ENCODE assay signal across 17 cellular contexts in the genomic region with DNA sequence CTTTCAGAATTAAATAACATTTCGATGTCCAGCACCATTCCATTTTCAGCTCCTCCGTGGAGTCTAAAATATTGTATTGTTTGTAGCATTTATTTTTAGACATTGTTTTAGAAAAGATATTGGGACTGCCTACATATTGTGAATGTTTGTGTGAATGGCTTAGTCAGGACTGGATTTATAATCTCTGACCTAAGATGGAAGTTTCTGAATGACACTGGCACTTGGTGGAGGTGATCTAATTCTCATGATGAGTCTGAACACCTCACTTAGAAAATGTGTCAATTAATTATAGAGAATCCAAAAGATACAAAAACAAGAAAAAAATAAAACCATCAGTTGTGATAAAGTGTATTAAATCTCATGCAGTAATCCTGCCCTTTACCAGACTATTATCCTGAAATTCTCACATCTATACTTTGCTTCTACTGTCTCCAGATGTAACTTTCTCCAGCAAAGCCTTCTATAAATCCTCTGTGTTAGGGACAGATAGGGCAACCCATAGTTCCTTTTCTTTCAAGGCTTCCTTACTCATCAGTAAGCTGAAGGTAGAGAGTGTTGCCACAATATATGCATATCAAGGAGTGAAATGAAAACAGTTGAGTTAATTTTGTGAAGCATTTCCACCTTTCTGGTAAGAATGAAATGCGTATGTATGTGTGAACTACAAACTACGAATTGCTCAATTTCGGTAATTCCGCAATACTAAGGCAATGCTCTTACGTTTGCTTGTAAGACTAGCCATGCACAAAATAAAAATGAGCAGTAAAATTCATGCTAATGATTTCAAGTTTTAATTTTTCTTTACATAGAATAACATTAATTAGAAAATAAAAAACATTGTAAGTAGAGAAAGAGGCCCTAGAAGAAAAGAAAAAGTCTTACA.
DNase-seq lines count a peak whose midpoint lies in the region; ATAC-seq and TF ChIP-seq lines count a peak whose summit lies in the region.
"Had no signal": no experiment of that assay in that cellular context is flagged by ENCODE, and none has a peak within 500 bp of the region (broad histone marks: within the 10 kb centered on the region; RNA-seq: fewer than 3 reads in every experiment).

No MANE protein-coding gene starts in this region.

- H3K4me2 ChIP-seq in DND-41 (ENCODE audit: insufficient read depth, low read length) (no peak overlapping the region), OCI-LY1 (ENCODE audit: low read length) (peak overlapping the region; percentile 25)
- H3K4me2 ChIP-seq: hepatocyte had no signal

- H3K4me3 ChIP-seq in DND-41 (ENCODE audit: low read depth in 1 of 2, low read length in 2 of 2) (no peak overlapping the region), OCI-LY1 (ENCODE audit: low read depth, low read length, poor library complexity, severe bottlenecking) (no peak overlapping the region), H7 (ENCODE audit: insufficient read depth, low read depth, low read length) (no peak overlapping the region), mucosa of descending colon (no peak overlapping the region)
- H3K4me3 ChIP-seq: colonic mucosa, hepatocyte, left ventricle myocardium inferior had no signal

- peaks cover 3% of the 10 kb centered on the region for H3K9me3 Mint-ChIP-seq in activated naive CD8-positive, alpha-beta T cell treated with anti-CD3 and anti-CD28 coated beads, Interleukin-2, amount 10 ng/mL, durations not matched to agents 7 days and 5 days

- peak overlapping the region; percentile 75 for H3K4me3 Mint-ChIP-seq in activated naive CD8-positive, alpha-beta T cell treated with anti-CD3 and anti-CD28 coated beads, Interleukin-2, amount 10 ng/mL, durations not matched to agents 7 days and 5 days
- H3K4me3 Mint-ChIP-seq: neural crest cell had no signal

- H2AFZ ChIP-seq in DND-41 (ENCODE audit: low read depth, low read length) (no peak overlapping the region), OCI-LY1 (ENCODE audit: low read length) (no peak overlapping the region; the same call in 1 of the 2 replicates)
- H2AFZ ChIP-seq: hepatocyte had no signal

- H3K36me3 Mint-ChIP-seq in activated naive CD8-positive, alpha-beta T cell treated with anti-CD3 and anti-CD28 coated beads, Interleukin-2, amount 10 ng/mL, durations not matched to agents 7 days and 5 days: peaks cover 14% of the 10 kb centered on the region

- no peaks in the 10 kb centered on the region for H3K27me3 Mint-ChIP-seq in activated naive CD8-positive, alpha-beta T cell treated with anti-CD3 and anti-CD28 coated beads, Interleukin-2, amount 10 ng/mL, durations not matched to agents 7 days and 5 days

- no peak for TF ChIP-seq CTCF in DND-41 (IDR thresholded peaks at IDR 0.05; ENCODE audit: borderline replicate concordance, extremely low read depth, low read length, poor library complexity, severe bottlenecking)
- TF ChIP-seq CTCF in OCI-LY1 (IDR thresholded peaks at IDR 0.05; ENCODE audit: low read length): no peak
- TF ChIP-seq CTCF in mucosa of descending colon (IDR thresholded peaks at IDR 0.05): no peak

- peak; percentile 44 to 55 for DNase-seq in AML-193 (lab: John Stamatoyannopoulos, UW)
- DNase-seq in DND-41: no peak
- DNase-seq in activated naive CD8-positive, alpha-beta T cell treated with anti-CD3 and anti-CD28 coated beads, Interleukin-2, amount 10 ng/mL, durations not matched to agents 7 days and 5 days: no peak
- DNase-seq in NCI-H510A treated with DMSO at 0.1 percent for 48 hours (lab: John Stamatoyannopoulos, UW): no peak
- no peak for DNase-seq in stimulated activated CD4-positive, alpha-beta T cell treated with anti-CD3 and anti-CD28 coated beads, Interleukin-4, amount 100 ng/mL, for 24 hours
- no peak for DNase-seq in H7
- DNase-seq in mucosa of descending colon: no peak
- DNase-seq: activated CD4-positive, alpha-beta T cell treated with anti-CD3 and anti-CD28 coated beads, Interleukin-2, amount 50 U/mL, for 4 hours; amniotic stem cell; colonic mucosa; GOT3; left ventricle myocardium inferior; NK-92 treated with Interleukin-12 subunit alpha and Interleukin-12 subunit beta, amount 100 ng/mL, for 24 hours; right cardiac atrium had no signal

- ATAC-seq in DND-41 (ENCODE audit: insufficient read depth, low read depth) (no peak), mucosa of descending colon (no peak)
- peak; percentile 27 for ATAC-seq in activated naive CD8-positive, alpha-beta T cell treated with anti-CD3 and anti-CD28 coated beads, Interleukin-2, amount 10 ng/mL, durations not matched to agents 7 days and 5 days (ENCODE audit: low read depth)
- ATAC-seq: right cardiac atrium had no signal

- H3K9ac ChIP-seq in DND-41 (ENCODE audit: low read depth, low read length) (no peak overlapping the region; the same call in 1 of the 2 replicates), OCI-LY1 (ENCODE audit: low read length) (peak overlapping the region; percentile 40)

- H3K4me1 ChIP-seq in DND-41 (ENCODE audit: insufficient read depth, low read length): peaks cover 28% of the 10 kb centered on the region
- peaks cover 70% of the 10 kb centered on the region for H3K4me1 ChIP-seq in OCI-LY1 (ENCODE audit: insufficient read depth, low read length, severe bottlenecking)
- no peaks in the 10 kb centered on the region for H3K4me1 ChIP-seq in mucosa of descending colon (ENCODE audit: low read depth)
- H3K4me1 ChIP-seq: colonic mucosa, left ventricle myocardium inferior had no signal

- H3K4me1 Mint-ChIP-seq in activated naive CD8-positive, alpha-beta T cell treated with anti-CD3 and anti-CD28 coated beads, Interleukin-2, amount 10 ng/mL, durations not matched to agents 7 days and 5 days: peaks cover 43% of the 10 kb centered on the region
- H3K4me1 Mint-ChIP-seq: neural crest cell had no signal

- peak overlapping the region; percentile 81 for H3K27ac Mint-ChIP-seq in activated naive CD8-positive, alpha-beta T cell treated with anti-CD3 and anti-CD28 coated beads, Interleukin-2, amount 10 ng/mL, durations not matched to agents 7 days and 5 days

- H4K20me1 ChIP-seq in DND-41 (ENCODE audit: insufficient read depth, low read length): no peaks in the 10 kb centered on the region
- H4K20me1 ChIP-seq in OCI-LY1 (ENCODE audit: insufficient read depth, low read length): no peaks in the 10 kb centered on the region

- H3K36me3 ChIP-seq in DND-41 (ENCODE audit: insufficient read depth, low read length) (no peaks in the 10 kb centered on the region), OCI-LY1 (ENCODE audit: insufficient read depth, low read length) (no peaks in the 10 kb centered on the region), H7 (replicated peaks; ENCODE audit: control insufficient read depth, insufficient read depth, low read length) (no peaks in the 10 kb centered on the region), mucosa of descending colon (ENCODE audit: low read depth) (no peaks in the 10 kb centered on the region)
- H3K36me3 ChIP-seq: colonic mucosa, left ventricle myocardium inferior had no signal

- no peaks in the 10 kb centered on the region for H3K9me3 ChIP-seq in DND-41 (ENCODE audit: insufficient read depth, low read length, severe bottlenecking)
- no peaks in the 10 kb centered on the region for H3K9me3 ChIP-seq in OCI-LY1 (ENCODE audit: low read length)
- H3K9me3 ChIP-seq in mucosa of descending colon: no peaks in the 10 kb centered on the region
- H3K9me3 ChIP-seq: colonic mucosa, left ventricle myocardium inferior had no signal

- no peaks in the 10 kb centered on the region for H3K79me2 ChIP-seq in DND-41 (ENCODE audit: insufficient read depth, low read length)
- H3K79me2 ChIP-seq in OCI-LY1 (ENCODE audit: insufficient read depth, low read length): no peaks in the 10 kb centered on the region
- H3K79me2 ChIP-seq: hepatocyte had no signal

- POLR2A ChIA-PET in activated naive CD8-positive, alpha-beta T cell treated with anti-CD3 and anti-CD28 coated beads, Interleukin-2, amount 10 ng/mL, durations not matched to agents 7 days and 5 days (lab: Charles Lee): interaction anchor here (0.6 to 1.9 kb wide), 4 partner anchors 10 to 67 kb away, joined by 3 to 7 read pairs (median 3); partner anchors contain the start of gene HBS1L

- H3F3A ChIP-seq in OCI-LY1 (ENCODE audit: insufficient read depth, low read length): no peaks in the 10 kb centered on the region

- H3K9me2 ChIP-seq in OCI-LY1 (ENCODE audit: low read depth, low read length): no peaks in the 10 kb centered on the region

- intact Hi-C loops in mucosa of descending colon (cut with DNase I, micrococcal nuclease): no loop called here

- H3K27me3 ChIP-seq in DND-41 (ENCODE audit: insufficient read depth, low read length, poor library complexity) (no peaks in the 10 kb centered on the region), OCI-LY1 (ENCODE audit: insufficient read depth, low read length) (no peaks in the 10 kb centered on the region), H7 (ENCODE audit: control insufficient read depth, insufficient read depth, low read length) (no peaks in the 10 kb centered on the region)
- H3K27me3 ChIP-seq: colonic mucosa, hepatocyte had no signal

- peak overlapping the region; percentile 52; the same call in 1 of the 2 replicates for H3K27ac ChIP-seq in DND-41 (ENCODE audit: low read length)
- peak overlapping the region; percentile 77 for H3K27ac ChIP-seq in OCI-LY1 (ENCODE audit: low read depth, low read length, poor library complexity, severe bottlenecking)
- H3K27ac ChIP-seq: colonic mucosa, hepatocyte, left ventricle myocardium inferior had no signal

Comparison
In these comparisons a context has a peak if more than half of its experiments do, and no peak if none do; other contexts are left out.
1. DNase-seq: peak in AML-193 (2 of 2); none in DND-41 (single experiment), activated naive CD8-positive, alpha-beta T cell treated with anti-CD3 and anti-CD28 coated beads, Interleukin-2, amount 10 ng/mL, durations not matched to agents 7 days and 5 days (single experiment), NCI-H510A treated with DMSO at 0.1 percent for 48 hours (single experiment), stimulated activated CD4-positive, alpha-beta T cell treated with anti-CD3 and anti-CD28 coated beads, Interleukin-4, amount 100 ng/mL, for 24 hours (single experiment), H7 (single experiment) and mucosa of descending colon (0 of 3).